17 cellular contexts compared by ENCODE assay signal in genomic region chr4:114401483-114401882, GRCh38.
DNase-seq lines count a peak whose midpoint lies in the region; ATAC-seq and TF ChIP-seq lines count a peak whose summit lies in the region.
"Had no signal": no experiment of that assay in that cellular context is flagged by ENCODE, and none has a peak within 500 bp of the region (broad histone marks: within the 10 kb centered on the region; RNA-seq: fewer than 3 reads in every experiment).

No MANE protein-coding gene starts in this region.

- H3K4me1 Mint-ChIP-seq in nephron progenitor cell, result peaks cover 32% of the 10 kb centered on the region
- H3K4me1 Mint-ChIP-seq: B cell had no signal

- ATAC-seq in left colon (peak; percentile 89), HG03139 (IDR thresholded peaks at IDR 0.05; ENCODE audit: unreplicated experiment) (no peak), HG02763 (IDR thresholded peaks at IDR 0.05; ENCODE audit: unreplicated experiment) (no peak)
- ATAC-seq in activated naive CD4-positive, alpha-beta T cell treated with anti-CD3 and anti-CD28 coated beads, Interleukin-2, amount 50 U/mL, for 72 hours, result no peak
- ATAC-seq: CD8-positive, alpha-beta T cell; GM12878; GM23338; HCT116 had no signal

- peaks cover 7% of the 10 kb centered on the region for H3K36me3 Mint-ChIP-seq in nephron progenitor cell (ENCODE audit: low read depth)
- H3K36me3 Mint-ChIP-seq in activated naive CD4-positive, alpha-beta T cell treated with anti-CD3 and anti-CD28 coated beads, Interleukin-2, amount 50 U/mL, for 72 hours, result no peaks in the 10 kb centered on the region
- H3K36me3 Mint-ChIP-seq: CD4-positive, CD25-positive, alpha-beta regulatory T cell; CD8-positive, alpha-beta T cell had no signal

- no peaks in the 10 kb centered on the region for H3K27me3 Mint-ChIP-seq in nephron progenitor cell (ENCODE audit: low read depth, poor library complexity)
- H3K27me3 Mint-ChIP-seq: B cell; CD4-positive, CD25-positive, alpha-beta regulatory T cell had no signal

- intact Hi-C loops in left colon (cut with DNase I, micrococcal nuclease), result no loop called here

- DNase-seq in LoVo (ENCODE audit: low spot score) (peak; percentile 19), left colon (no peak), nephron progenitor cell (no peak)
- no peak for DNase-seq in activated naive CD4-positive, alpha-beta T cell treated with anti-CD3 and anti-CD28 coated beads, Interleukin-2, amount 50 U/mL, for 72 hours (ENCODE audit: low spot score in 2 of 2)
- DNase-seq: Caco-2; CD4-positive, CD25-positive, alpha-beta regulatory T cell; CD8-positive, alpha-beta T cell; DMS153; EL; GDM1; H9 had no signal

- H3K9me3 Mint-ChIP-seq in nephron progenitor cell, result peaks cover 13% of the 10 kb centered on the region
- H3K9me3 Mint-ChIP-seq in activated naive CD4-positive, alpha-beta T cell treated with anti-CD3 and anti-CD28 coated beads, Interleukin-2, amount 50 U/mL, for 72 hours, result peaks cover 7 to 12% of the 10 kb centered on the region in 2 donors

- no peak overlapping the region for H3K4me3 Mint-ChIP-seq in nephron progenitor cell
- H3K4me3 Mint-ChIP-seq: B cell; CD4-positive, CD25-positive, alpha-beta regulatory T cell; CD8-positive, alpha-beta T cell; GM23338; H9 had no signal

- TF ChIP-seq CTCF in nephron progenitor cell (IDR thresholded peaks at IDR 0.05), result no peak

- peak overlapping the region; percentile 69 for H3K27ac Mint-ChIP-seq in nephron progenitor cell
- no peak overlapping the region for H3K27ac Mint-ChIP-seq in activated naive CD4-positive, alpha-beta T cell treated with anti-CD3 and anti-CD28 coated beads, Interleukin-2, amount 50 U/mL, for 72 hours
- H3K27ac Mint-ChIP-seq: B cell; CD4-positive, CD25-positive, alpha-beta regulatory T cell; CD8-positive, alpha-beta T cell; GM23338; H9 had no signal
